18 cellular contexts compared by ENCODE assay signal in genomic region chr2:216925632-216926366, GRCh38.
DNase-seq lines count a peak whose midpoint lies in the region; ATAC-seq and TF ChIP-seq lines count a peak whose summit lies in the region.
"Had no signal": no experiment of that assay in that cellular context is flagged by ENCODE, and none has a peak within 500 bp of the region (broad histone marks: within the 10 kb centered on the region; RNA-seq: fewer than 3 reads in every experiment).

No MANE protein-coding gene starts in this region.

- H3K27me3 ChIP-seq in WERI-Rb-1 (ENCODE audit: insufficient read depth, low read depth, severe bottlenecking) (no peaks in the 10 kb centered on the region), smooth muscle cell (ENCODE audit: low read depth) (no peaks in the 10 kb centered on the region)
- H3K27me3 ChIP-seq: MG63 had no signal

- DNase-seq in DMS153 (lab: John Stamatoyannopoulos, UW) (peak; percentile 2), DMS153 treated with DMSO at 0.1 percent for 48 hours (lab: John Stamatoyannopoulos, UW; ENCODE audit: unreplicated experiment) (no peak), WERI-Rb-1 (peak; percentile 49), smooth muscle cell (lab: John Stamatoyannopoulos, UW; ENCODE audit: unreplicated experiment) (no peak), immature natural killer cell (no peak), NCI-H1048 (lab: John Stamatoyannopoulos, UW) (no peak), iPS-NIHi7 (ENCODE audit: extremely low spot score) (no peak)
- DNase-seq: CD8-positive, alpha-beta T cell; H9; MG63; NCI-H1417 treated with DMSO at 0.1 percent for 48 hours; NCI-H2029 treated with DMSO at 0.1 percent for 48 hours; NCI-H526 treated with DMSO at 0.1 percent for 48 hours had no signal

- H3K27ac ChIP-seq in WERI-Rb-1 (no peak overlapping the region), smooth muscle cell (ENCODE audit: low read depth) (peak overlapping the region; percentile 6)
- H3K27ac ChIP-seq: 22Rv1, SK-N-MC had no signal

- H3K4me3 Mint-ChIP-seq in immature natural killer cell: no peak overlapping the region
- H3K4me3 Mint-ChIP-seq: CD8-positive, alpha-beta T cell; H9 had no signal

- no peaks in the 10 kb centered on the region for H3K79me2 ChIP-seq in smooth muscle cell (ENCODE audit: low read depth)

- WGBS in smooth muscle cell (ENCODE audit: low lambda C conversion rate): 29% methylated on average over 6 of the region's 6 CpGs

- H3F3A ChIP-seq in smooth muscle cell (ENCODE audit: low read depth): no peaks in the 10 kb centered on the region

- peaks cover 0 to 6% (median 4%) of the 10 kb centered on the region in 3 donors for H3K27me3 Mint-ChIP-seq in immature natural killer cell (ENCODE audit: low read depth in 3 of 3)

- H3K4me3 ChIP-seq in WERI-Rb-1 (ENCODE audit: low read depth, low read length): no peak overlapping the region
- no peak overlapping the region for H3K4me3 ChIP-seq in smooth muscle cell
- H3K4me3 ChIP-seq: MG63, SK-N-MC had no signal

- no peak overlapping the region for H3K27ac Mint-ChIP-seq in immature natural killer cell
- H3K27ac Mint-ChIP-seq: CD8-positive, alpha-beta T cell; H9 had no signal

- no peak for TF ChIP-seq CTCF in WERI-Rb-1 (IDR thresholded peaks at IDR 0.05; ENCODE audit: low read depth, low read length)
- TF ChIP-seq CTCF in smooth muscle cell (IDR thresholded peaks at IDR 0.05; ENCODE audit: borderline replicate concordance, insufficient read depth, poor library complexity, severe bottlenecking): no peak

- H3K4me1 Mint-ChIP-seq in immature natural killer cell: no peaks in the 10 kb centered on the region

- H3K4me2 ChIP-seq in smooth muscle cell: peak overlapping the region; percentile 16

- peaks cover 0 to 2% (median 0%) of the 10 kb centered on the region in 6 donors for H3K9me3 Mint-ChIP-seq in immature natural killer cell
- H3K9me3 Mint-ChIP-seq: CD8-positive, alpha-beta T cell had no signal

- no peak overlapping the region for H2AFZ ChIP-seq in smooth muscle cell (ENCODE audit: low read depth)

- no peaks in the 10 kb centered on the region for H3K9me3 ChIP-seq in WERI-Rb-1 (ENCODE audit: severe bottlenecking)
- H3K9me3 ChIP-seq in smooth muscle cell (replicated peaks; ENCODE audit: low read depth): no peaks in the 10 kb centered on the region
- H3K9me3 ChIP-seq: MG63 had no signal

- H3K36me3 ChIP-seq in WERI-Rb-1: no peaks in the 10 kb centered on the region
- H3K36me3 ChIP-seq in smooth muscle cell (ENCODE audit: low read depth): no peaks in the 10 kb centered on the region
- H3K36me3 ChIP-seq: MG63 had no signal

- peak; percentile 60 for ATAC-seq in HG02885 (IDR thresholded peaks at IDR 0.05; ENCODE audit: poor library complexity, unreplicated experiment)
- ATAC-seq: CD8-positive, alpha-beta T cell; Panc1; Right ventricle myocardium inferior had no signal

- H4K20me1 ChIP-seq in smooth muscle cell (ENCODE audit: low read depth): no peaks in the 10 kb centered on the region

- H3K36me3 Mint-ChIP-seq in immature natural killer cell: peaks cover 0 to 3% (median 0%) of the 10 kb centered on the region in 3 donors
- H3K36me3 Mint-ChIP-seq: CD8-positive, alpha-beta T cell had no signal

- H3K9ac ChIP-seq in smooth muscle cell (ENCODE audit: low read depth): no peak overlapping the region

- peaks cover 11% of the 10 kb centered on the region for H3K4me1 ChIP-seq in smooth muscle cell (ENCODE audit: low read depth)

Comparison
In these comparisons a context has a peak if more than half of its experiments do, and no peak if none do; other contexts are left out.
1. DNase-seq: peak in DMS153 (single experiment) and WERI-Rb-1 (single experiment); none in DMS153 treated with DMSO at 0.1 percent for 48 hours (single experiment), smooth muscle cell (single experiment), immature natural killer cell (0 of 3), NCI-H1048 (single experiment) and iPS-NIHi7 (single experiment).